Comparison of ENCODE assay signal across 34 cellular contexts in genomic region chr6:33888183-33888582, GRCh38.
"Had no signal": no experiment of that assay in that cellular context is flagged by ENCODE, and none has a peak within 500 bp of the region (broad histone marks: within the 10 kb centered on the region; RNA-seq: fewer than 3 reads in every experiment).

No MANE protein-coding gene starts in this region.

- DNase-seq: Karpas-422, Kasumi-1, KG1, MG63, MM.1S, MV-4-11, NCI-H1048, NCI-H1092, NCI-H1092 treated with DMSO at 0.1 percent for 48 hours, NCI-H1105, NCI-H1105 treated with DMSO at 0.1 percent for 48 hours, NCI-H1417, NCI-H1417 treated with DMSO at 0.1 percent for 48 hours, NCI-H1436, NCI-H1436 treated with DMSO at 0.1 percent for 48 hours, NCI-H146, NCI-H1694, NCI-H1694 treated with DMSO at 0.1 percent for 48 hours, NCI-H187, NCI-H187 treated with DMSO at 0.1 percent for 48 hours, NCI-H1930, NCI-H2029, NCI-H2029 treated with DMSO at 0.1 percent for 48 hours, NCI-H2081, NCI-H2081 treated with DMSO at 0.1 percent for 48 hours, NCI-H2107, NCI-H2171, NCI-H2171 treated with DMSO at 0.1 percent for 48 hours, NCI-H2227 treated with DMSO at 0.1 percent for 48 hours, NCI-H226, NCI-H345, NCI-H446, NCI-H446 treated with DMSO at 0.1 percent for 48 hours, NCI-H510A had no signal
